1 cellular context compared by ENCODE assay signal in the genomic region with DNA sequence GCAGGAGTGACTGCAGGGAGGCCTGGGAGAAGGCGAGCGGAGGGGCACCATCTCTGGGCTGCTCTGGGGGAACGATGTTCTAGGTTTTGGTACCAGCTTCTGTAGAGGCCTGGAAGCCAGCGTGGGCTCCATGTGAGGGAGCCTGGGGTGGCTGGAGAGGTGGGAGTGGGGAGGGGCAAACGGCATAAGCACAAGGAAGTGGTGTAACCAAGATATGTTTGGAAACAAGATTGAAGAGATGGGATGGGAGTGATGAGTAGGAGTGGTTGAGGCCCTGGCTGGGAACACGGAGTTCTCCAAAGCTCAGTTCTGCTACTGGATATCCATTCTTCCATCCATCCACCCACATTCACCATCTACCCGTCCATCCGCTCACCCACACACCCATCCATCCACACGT.
TF ChIP-seq lines count a peak whose summit lies in the region.

No MANE protein-coding gene starts in this region.

TF ChIP-seq in H1, 55 proteins besides CTCF, POLR2A, EP300 and RAD21:
- TF ChIP-seq MAFK (IDR thresholded peaks at IDR 0.05; ENCODE audit: low read depth, low read length): no peak
- TF ChIP-seq ASH2L (IDR thresholded peaks at IDR 0.05; ENCODE audit: low read length): no peak
- TF ChIP-seq POLR2AphosphoS5 (IDR thresholded peaks at IDR 0.05; ENCODE audit: low read depth, low read length): 0 out of 2 replicates have a peak, but pooled peaks have one; percentile 16
